Comparison of ENCODE assay signal across 9 cellular contexts in the genomic region with DNA sequence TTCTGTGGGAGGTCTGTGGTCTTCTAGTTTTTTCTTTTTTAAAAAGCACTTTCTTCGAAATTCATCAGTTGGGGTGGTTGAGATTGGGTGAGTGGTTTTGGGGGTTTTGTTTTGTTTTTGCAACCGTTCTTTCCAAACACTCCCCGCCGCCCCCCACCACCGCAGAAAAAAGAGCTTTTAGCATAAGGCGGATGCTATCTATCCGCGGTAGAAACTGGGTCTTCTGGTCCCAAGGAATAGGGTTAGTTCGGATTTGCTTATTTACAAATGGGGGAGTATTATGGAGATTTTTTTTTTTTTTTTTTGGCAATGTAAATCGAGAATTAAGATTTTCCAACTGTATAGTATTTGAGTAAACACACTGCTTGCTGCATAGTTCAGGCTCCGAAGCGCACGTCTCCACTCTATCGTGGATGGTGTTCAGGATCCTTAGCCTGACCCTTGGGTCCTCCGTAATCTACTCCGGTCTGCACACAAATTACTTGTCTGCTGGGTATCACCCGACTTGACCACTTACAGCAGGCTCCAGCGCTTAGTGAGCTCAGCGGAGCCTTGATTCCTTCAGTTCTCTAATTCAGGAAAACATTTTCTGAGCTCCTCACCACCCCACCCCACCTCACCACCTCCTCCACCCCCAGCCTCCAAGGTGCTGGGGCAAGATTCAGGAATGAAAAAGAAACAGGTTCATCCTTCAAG. TPM values are rescaled to one million over a fixed set of nuclear protein-coding genes. Genes with fewer than 3 reads are reported as not detected.
A peak's percentile ranks its signal among the peaks of the same experiment; 100 is the strongest.
DNase-seq lines count a peak whose midpoint lies in the region; ATAC-seq and TF ChIP-seq lines count a peak whose summit lies in the region.
"Had no signal": no experiment of that assay in that cellular context is flagged by ENCODE, and none has a peak within 500 bp of the region (broad histone marks: within the 10 kb centered on the region; RNA-seq: fewer than 3 reads in every experiment).

No MANE protein-coding gene starts in this region.

- peaks cover 12% of the 10 kb centered on the region for H3K4me1 ChIP-seq in psoas muscle

- ATAC-seq in psoas muscle = no peak
- ATAC-seq in GM19351 (IDR thresholded peaks at IDR 0.05; ENCODE audit: unreplicated experiment) = no peak
- no peak for ATAC-seq in GM21723 (IDR thresholded peaks at IDR 0.05; ENCODE audit: unreplicated experiment)
- no peak for ATAC-seq in HG02840 (IDR thresholded peaks at IDR 0.05; ENCODE audit: low FRiP score, unreplicated experiment)

- no peaks in the 10 kb centered on the region for H3K36me3 ChIP-seq in psoas muscle (ENCODE audit: insufficient read depth in 1 of 2, low read depth in 1 of 2)
- H3K36me3 ChIP-seq: neutrophil had no signal

- TF ChIP-seq CTCF in GM12875 (IDR thresholded peaks at IDR 0.05; ENCODE audit: borderline replicate concordance, insufficient read depth, low read depth, low read length) = no peak
- no peak for TF ChIP-seq CTCF in epithelial cell of proximal tubule (conservative IDR thresholded peaks at IDR 0.05; ENCODE audit: low read depth, low read length)
- no peak for TF ChIP-seq CTCF in psoas muscle (IDR thresholded peaks at IDR 0.05)

- no peaks in the 10 kb centered on the region for H3K9me3 ChIP-seq in psoas muscle
- H3K9me3 ChIP-seq: neutrophil had no signal

- no peak overlapping the region for H3K27ac ChIP-seq in psoas muscle
- H3K27ac ChIP-seq: neutrophil had no signal

- WGBS in psoas muscle, 3 donors = 13 to 17% (median 16%) methylated on average over 19 of the region's 19 CpGs

- peak overlapping the region; percentile 82 for H3K4me3 ChIP-seq in GM12875 (ENCODE audit: low read depth, low read length)
- H3K4me3 ChIP-seq in epithelial cell of proximal tubule (ENCODE audit: low read depth, low read length) = peak overlapping the region; percentile 89
- peak overlapping the region; percentile 63 for H3K4me3 ChIP-seq in psoas muscle

- DNase-seq in SK-N-DZ (ENCODE audit: low spot score) (peak; percentile 10), epithelial cell of proximal tubule (ENCODE audit: low read depth) (no peak), psoas muscle (no peak)
- DNase-seq: NK-92 treated with Interleukin-12 subunit alpha and Interleukin-12 subunit beta, amount 100 ng/mL, for 24 hours had no signal

- H3K27me3 ChIP-seq in psoas muscle (ENCODE audit: insufficient read depth in 3 of 3, low read length in 2 of 3) = peaks cover 3 to 76% (median 14%) of the 10 kb centered on the region in 3 donors

- intact Hi-C loops in psoas muscle (cut with DNase I) = no loop called here

RNA-seq across cellular contexts. Expression of gene NRCAM, which starts 0.8 kb away (rescaled TPM):
- 30.6 and 31.6 TPM in 2 replicates for polyA plus RNA-seq in SK-N-DZ (2014; cell fraction: cytosol; rRNA removed)
- polyA plus RNA-seq in SK-N-DZ (2014; cell fraction: nucleus; rRNA removed) = 29.1 and 34.8 TPM in 2 replicates
- total RNA-seq in epithelial cell of proximal tubule (2.0 and 11.0 TPM in 2 replicates), psoas muscle (1 to 10 TPM in 2 of 4 donors, under 1 TPM in 2; 0.21 to 1.1 (median 0.64) TPM)
- polyA plus RNA-seq in psoas muscle = 1 to 10 TPM in 1 of 3 donors, under 1 TPM in 2; 0.06 to 1.8 (median 0.55) TPM
